27 cellular contexts compared by ENCODE assay signal in the genomic region with DNA sequence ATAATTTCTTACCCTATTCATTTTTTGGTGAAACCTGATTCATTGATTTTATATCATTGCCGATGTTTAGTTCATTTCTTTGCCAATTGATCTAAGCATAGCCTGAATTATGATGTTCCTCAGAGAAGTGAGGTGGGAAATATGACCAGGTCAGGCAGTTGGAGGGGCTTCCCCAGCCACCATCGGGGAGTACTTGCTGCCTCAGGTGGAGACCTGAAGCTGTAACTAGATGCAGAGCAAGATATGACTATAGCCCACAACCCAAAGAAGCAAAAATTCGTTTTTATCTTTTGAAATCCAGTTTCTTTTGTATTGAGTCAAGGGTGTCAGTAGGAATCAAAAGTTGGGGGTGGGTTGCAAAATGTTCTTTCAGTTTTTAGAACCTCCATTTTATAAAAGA. TPM values are rescaled to one million over a fixed set of nuclear protein-coding genes. Genes with fewer than 3 reads are reported as not detected.
DNase-seq lines count a peak whose midpoint lies in the region; ATAC-seq and TF ChIP-seq lines count a peak whose summit lies in the region.
"Had no signal": no experiment of that assay in that cellular context is flagged by ENCODE, and none has a peak within 500 bp of the region (broad histone marks: within the 10 kb centered on the region; RNA-seq: fewer than 3 reads in every experiment).

No MANE protein-coding gene starts in this region.

- H3K36me3 Mint-ChIP-seq in activated T-cell treated with anti-CD3 and anti-CD28 coated beads, Interleukin-2, amount 50 U/mL, for 72 hours (ENCODE audit: insufficient read depth in 2 of 2): no peaks in the 10 kb centered on the region
- H3K36me3 Mint-ChIP-seq in activated T-helper 17 cell treated with anti-CD3 and anti-CD28 coated beads, Interleukin-2, amount 50 U/mL, for 72 hours (ENCODE audit: low read depth): no peaks in the 10 kb centered on the region
- peaks cover 62% of the 10 kb centered on the region for H3K36me3 Mint-ChIP-seq in effector memory CD8-positive, alpha-beta T cell (ENCODE audit: insufficient read depth)
- H3K36me3 Mint-ChIP-seq in stimulated activated naive CD8-positive, alpha-beta T cell treated with anti-CD3 and anti-CD28 coated beads, Interleukin-15, Interleukin-2, amounts not matched to agents 100 ng/mL and 50 ng/mL, for 24 hours (ENCODE audit: low read depth): no peaks in the 10 kb centered on the region

- peak in 1 of 2 donors; percentile 5 for DNase-seq in activated T-cell treated with anti-CD3 and anti-CD28 coated beads, Interleukin-2, amount 50 U/mL, for 72 hours
- no peak for DNase-seq in activated T-cell treated with anti-CD3 and anti-CD28 coated beads, Interleukin-2, amount 50 U/mL, for 1 hour
- no peak for DNase-seq in effector memory CD8-positive, alpha-beta T cell
- DNase-seq in mucosa of descending colon (no peak), NCI-H524 (lab: John Stamatoyannopoulos, UW) (no peak)
- DNase-seq: C1 segment of cervical spinal cord; Caco-2; CD4-positive, alpha-beta memory T cell; GDM1; HFFc6; KBM-7; MM.1S; NCI-H1694; NCI-H2029 treated with DMSO at 0.1 percent for 48 hours; NCI-H446 treated with DMSO at 0.1 percent for 48 hours; NCI-H526 treated with DMSO at 0.1 percent for 48 hours; PC-9; SJCRH30 had no signal

- no peaks in the 10 kb centered on the region for H3K4me1 ChIP-seq in mucosa of descending colon (ENCODE audit: low read depth)
- H3K4me1 ChIP-seq: Caco-2, SJCRH30 had no signal

- no peaks in the 10 kb centered on the region for H3K36me3 ChIP-seq in mucosa of descending colon (ENCODE audit: low read depth)
- H3K36me3 ChIP-seq: HAP-1, SJCRH30 had no signal

- H3K4me1 Mint-ChIP-seq in activated T-cell treated with anti-CD3 and anti-CD28 coated beads, Interleukin-2, amount 50 U/mL, for 72 hours (ENCODE audit: low read depth): peaks cover 8% of the 10 kb centered on the region
- H3K4me1 Mint-ChIP-seq in activated T-helper 17 cell treated with anti-CD3 and anti-CD28 coated beads, Interleukin-2, amount 50 U/mL, for 72 hours: peaks cover 13% of the 10 kb centered on the region
- H3K4me1 Mint-ChIP-seq in effector memory CD8-positive, alpha-beta T cell (ENCODE audit: low read depth in 2 of 2): peaks cover 40 to 71% of the 10 kb centered on the region in 2 donors
- H3K4me1 Mint-ChIP-seq in stimulated activated naive CD8-positive, alpha-beta T cell treated with anti-CD3 and anti-CD28 coated beads, Interleukin-15, Interleukin-2, amounts not matched to agents 100 ng/mL and 50 ng/mL, for 24 hours (ENCODE audit: low read depth): peaks cover 26% of the 10 kb centered on the region

- H3K4me3 Mint-ChIP-seq in activated T-cell treated with anti-CD3 and anti-CD28 coated beads, Interleukin-2, amount 50 U/mL, for 72 hours: no peak overlapping the region
- H3K4me3 Mint-ChIP-seq in activated T-helper 17 cell treated with anti-CD3 and anti-CD28 coated beads, Interleukin-2, amount 50 U/mL, for 72 hours: no peak overlapping the region
- H3K4me3 Mint-ChIP-seq in effector memory CD8-positive, alpha-beta T cell: no peak overlapping the region
- peak overlapping the region; percentile 14 for H3K4me3 Mint-ChIP-seq in stimulated activated naive CD8-positive, alpha-beta T cell treated with anti-CD3 and anti-CD28 coated beads, Interleukin-15, Interleukin-2, amounts not matched to agents 100 ng/mL and 50 ng/mL, for 24 hours
- H3K4me3 Mint-ChIP-seq: GM23338, HFFc6 had no signal

- no peaks in the 10 kb centered on the region for H3K9me3 ChIP-seq in mucosa of descending colon
- H3K9me3 ChIP-seq: Caco-2, HAP-1, SJCRH30 had no signal

- peaks cover 0 to 1% of the 10 kb centered on the region in 2 donors for H3K9me3 Mint-ChIP-seq in activated T-cell treated with anti-CD3 and anti-CD28 coated beads, Interleukin-2, amount 50 U/mL, for 72 hours
- H3K9me3 Mint-ChIP-seq in activated T-helper 17 cell treated with anti-CD3 and anti-CD28 coated beads, Interleukin-2, amount 50 U/mL, for 72 hours: no peaks in the 10 kb centered on the region
- no peaks in the 10 kb centered on the region for H3K9me3 Mint-ChIP-seq in effector memory CD8-positive, alpha-beta T cell
- no peaks in the 10 kb centered on the region for H3K9me3 Mint-ChIP-seq in stimulated activated naive CD8-positive, alpha-beta T cell treated with anti-CD3 and anti-CD28 coated beads, Interleukin-15, Interleukin-2, amounts not matched to agents 100 ng/mL and 50 ng/mL, for 24 hours
- H3K9me3 Mint-ChIP-seq: CD4-positive, alpha-beta memory T cell; GM23338; HFFc6 had no signal

- intact Hi-C loops in mucosa of descending colon (cut with DNase I, micrococcal nuclease): loop anchor here in 1 of 2 donors (10.0 kb wide), 1 partner anchor 281 kb away; no protein-coding TSS in a partner anchor

- H3K4me3 ChIP-seq in mucosa of descending colon: no peak overlapping the region
- H3K4me3 ChIP-seq: GM12878, GM23338, HAP-1, PC-9, SJCRH30 had no signal

- H3K27ac Mint-ChIP-seq in activated T-cell treated with anti-CD3 and anti-CD28 coated beads, Interleukin-2, amount 50 U/mL, for 72 hours: no peak overlapping the region
- no peak overlapping the region for H3K27ac Mint-ChIP-seq in activated T-helper 17 cell treated with anti-CD3 and anti-CD28 coated beads, Interleukin-2, amount 50 U/mL, for 72 hours
- H3K27ac Mint-ChIP-seq in effector memory CD8-positive, alpha-beta T cell: peak overlapping the region; percentile 23 to 91
- no peak overlapping the region for H3K27ac Mint-ChIP-seq in stimulated activated naive CD8-positive, alpha-beta T cell treated with anti-CD3 and anti-CD28 coated beads, Interleukin-15, Interleukin-2, amounts not matched to agents 100 ng/mL and 50 ng/mL, for 24 hours
- H3K27ac Mint-ChIP-seq: GM23338, HFFc6 had no signal

- TF ChIP-seq CTCF in mucosa of descending colon (IDR thresholded peaks at IDR 0.05): no peak

- peak; percentile 54 to 67 for ATAC-seq in activated T-cell treated with anti-CD3 and anti-CD28 coated beads, Interleukin-2, amount 50 U/mL, for 72 hours (replicated peaks in 1 of 2)
- ATAC-seq in activated T-helper 17 cell treated with anti-CD3 and anti-CD28 coated beads, Interleukin-2, amount 50 U/mL, for 72 hours (replicated peaks): peak; percentile 44
- ATAC-seq in effector memory CD8-positive, alpha-beta T cell (replicated peaks): no peak
- no peak for ATAC-seq in mucosa of descending colon
- ATAC-seq: GM12878, GM23338, Right ventricle myocardium inferior had no signal

- H3K27me3 Mint-ChIP-seq in activated T-cell treated with anti-CD3 and anti-CD28 coated beads, Interleukin-2, amount 50 U/mL, for 72 hours (ENCODE audit: low read depth): peaks cover 4% of the 10 kb centered on the region
- H3K27me3 Mint-ChIP-seq in activated T-helper 17 cell treated with anti-CD3 and anti-CD28 coated beads, Interleukin-2, amount 50 U/mL, for 72 hours: no peaks in the 10 kb centered on the region
- no peaks in the 10 kb centered on the region for H3K27me3 Mint-ChIP-seq in effector memory CD8-positive, alpha-beta T cell
- peaks cover 4% of the 10 kb centered on the region for H3K27me3 Mint-ChIP-seq in stimulated activated naive CD8-positive, alpha-beta T cell treated with anti-CD3 and anti-CD28 coated beads, Interleukin-15, Interleukin-2, amounts not matched to agents 100 ng/mL and 50 ng/mL, for 24 hours

RNA-seq across cellular contexts. Expression of gene PTGDR, which starts 7.9 kb away (rescaled TPM):
- total RNA-seq in activated T-cell treated with anti-CD3 and anti-CD28 coated beads, Interleukin-2, amount 50 U/mL, for 72 hours: under 1 TPM; 0.19 to 0.60 TPM
- total RNA-seq in activated T-helper 17 cell treated with anti-CD3 and anti-CD28 coated beads, Interleukin-2, amount 50 U/mL, for 72 hours: not detected
- total RNA-seq in mucosa of descending colon: 10 to 100 TPM in 2 of 3 donors, 1 to 10 TPM in 1; 10.0 to 23.7 (median 20.9) TPM
- total RNA-seq: A673, GM12878, GM23338, HFFc6, LHCN-M2, PC-9, RPMI7951, SJCRH30 had no signal

RNA-seq across cellular contexts. Expression of gene PTGER2, which starts 38.7 kb away (rescaled TPM):
- total RNA-seq in activated T-cell treated with anti-CD3 and anti-CD28 coated beads, Interleukin-2, amount 50 U/mL, for 72 hours: 1 to 10 TPM; 6.2 to 9.6 TPM
- total RNA-seq in activated T-helper 17 cell treated with anti-CD3 and anti-CD28 coated beads, Interleukin-2, amount 50 U/mL, for 72 hours: 10 to 100 TPM in 1 of 2 donors, 1 to 10 TPM in 1; 8.3 to 10.3 TPM
- 1 to 10 TPM; 3.2 to 8.1 (median 4.1) TPM for total RNA-seq in mucosa of descending colon
- total RNA-seq: A673 had no signal

Comparison
In these comparisons a context has a peak if more than half of its experiments do, and no peak if none do; other contexts are left out.
1. ATAC-seq: peak in activated T-cell treated with anti-CD3 and anti-CD28 coated beads, Interleukin-2, amount 50 U/mL, for 72 hours (2 of 2) and activated T-helper 17 cell treated with anti-CD3 and anti-CD28 coated beads, Interleukin-2, amount 50 U/mL, for 72 hours (single experiment); none in effector memory CD8-positive, alpha-beta T cell (single experiment) and mucosa of descending colon (single experiment).
2. H3K27ac Mint-ChIP-seq: peak in effector memory CD8-positive, alpha-beta T cell (2 of 2); none in activated T-cell treated with anti-CD3 and anti-CD28 coated beads, Interleukin-2, amount 50 U/mL, for 72 hours (single experiment), activated T-helper 17 cell treated with anti-CD3 and anti-CD28 coated beads, Interleukin-2, amount 50 U/mL, for 72 hours (single experiment) and stimulated activated naive CD8-positive, alpha-beta T cell treated with anti-CD3 and anti-CD28 coated beads, Interleukin-15, Interleukin-2, amounts not matched to agents 100 ng/mL and 50 ng/mL, for 24 hours (single experiment).
3. RNA of gene PTGDR, which starts 7.9 kb away (total RNA-seq): 10.0 to 23.7 TPM in mucosa of descending colon; 0.19 to 0.60 TPM in activated T-cell treated with anti-CD3 and anti-CD28 coated beads, Interleukin-2, amount 50 U/mL, for 72 hours and not detected in activated T-helper 17 cell treated with anti-CD3 and anti-CD28 coated beads, Interleukin-2, amount 50 U/mL, for 72 hours; every median in the first group is over 4 times any median in the second.